17 cellular contexts compared by ENCODE assay signal in genomic region chr2:71102981-71103681, GRCh38.
"Had no signal": no experiment of that assay in that cellular context is flagged by ENCODE, and none has a peak within 500 bp of the region (broad histone marks: within the 10 kb centered on the region; RNA-seq: fewer than 3 reads in every experiment).

No MANE protein-coding gene starts in this region.

- H3K27ac Mint-ChIP-seq: activated CD8-positive, alpha-beta memory T cell treated with anti-CD3 and anti-CD28 coated beads, Interleukin-2, amount 10 ng/mL, durations not matched to agents 7 days and 5 days; nephron; T-helper 2 cell treated with Interferon-gamma antibody and Interleukin-4, amounts not matched to agents 5 μg/mL and 100 μg/mL, for 36 hours had no signal

- H3K27ac ChIP-seq: ascending aorta, colonic mucosa, left lung, upper lobe of right lung had no signal

- H3K36me3 ChIP-seq: ascending aorta, colonic mucosa, left lung had no signal

- H3K4me1 Mint-ChIP-seq: nephron had no signal

- H3K4me3 Mint-ChIP-seq: activated CD8-positive, alpha-beta memory T cell treated with anti-CD3 and anti-CD28 coated beads, Interleukin-2, amount 10 ng/mL, durations not matched to agents 7 days and 5 days; activated T-cell treated with anti-CD3 and anti-CD28 coated beads, Interleukin-2, amount 50 U/mL, for 4 hours; nephron; T-helper 2 cell treated with Interferon-gamma antibody and Interleukin-4, amounts not matched to agents 5 μg/mL and 100 μg/mL, for 36 hours had no signal

- H3K27me3 ChIP-seq: ascending aorta, colonic mucosa, left lung had no signal

- H3K4me1 ChIP-seq: ascending aorta, colonic mucosa, left lung, upper lobe of right lung had no signal

- DNase-seq: activated CD8-positive, alpha-beta memory T cell treated with anti-CD3 and anti-CD28 coated beads, Interleukin-2, amount 10 ng/mL, durations not matched to agents 7 days and 5 days; activated gamma-delta T cell; activated T-cell treated with anti-CD3 and anti-CD28 coated beads, Interleukin-2, amount 50 U/mL, for 4 hours; colonic mucosa; effector CD8-positive, alpha-beta T cell; glutamatergic neuron; islet precursor cell; left lung; mesenchymal stem cell; stimulated activated CD4-positive, alpha-beta T cell treated with anti-CD3 and anti-CD28 coated beads, Interleukin-12 subunit alpha, Interleukin-12 subunit beta, amount 100 ng/mL, for 4 hours; stimulated activated CD4-positive, alpha-beta T cell treated with anti-CD3 and anti-CD28 coated beads, Interleukin-2, amount 100 ng/mL, for 48 hours; stimulated activated naive CD4-positive, alpha-beta T cell treated with Interleukin-2 at 50 U/mL for 16 hours; upper lobe of right lung had no signal

- ATAC-seq: activated CD4-positive, CD25-positive, alpha-beta regulatory T cell treated with anti-CD3 and anti-CD28 coated beads, Interleukin-2, amount 50 U/mL, for 24 hours; activated CD8-positive, alpha-beta memory T cell treated with anti-CD3 and anti-CD28 coated beads, Interleukin-2, amount 10 ng/mL, durations not matched to agents 7 days and 5 days; activated T-cell treated with anti-CD3 and anti-CD28 coated beads, Interleukin-2, amount 50 U/mL, for 4 hours; left lung; upper lobe of right lung had no signal

- H3K9me3 Mint-ChIP-seq: T-helper 2 cell treated with Interferon-gamma antibody and Interleukin-4, amounts not matched to agents 5 μg/mL and 100 μg/mL, for 36 hours had no signal

- H3K9me3 ChIP-seq: ascending aorta, colonic mucosa, left lung, upper lobe of right lung had no signal

- H3K4me3 ChIP-seq: ascending aorta, colonic mucosa, left lung, upper lobe of right lung had no signal
